Comparison of ENCODE assay signal across 1 cellular context in the genomic region with DNA sequence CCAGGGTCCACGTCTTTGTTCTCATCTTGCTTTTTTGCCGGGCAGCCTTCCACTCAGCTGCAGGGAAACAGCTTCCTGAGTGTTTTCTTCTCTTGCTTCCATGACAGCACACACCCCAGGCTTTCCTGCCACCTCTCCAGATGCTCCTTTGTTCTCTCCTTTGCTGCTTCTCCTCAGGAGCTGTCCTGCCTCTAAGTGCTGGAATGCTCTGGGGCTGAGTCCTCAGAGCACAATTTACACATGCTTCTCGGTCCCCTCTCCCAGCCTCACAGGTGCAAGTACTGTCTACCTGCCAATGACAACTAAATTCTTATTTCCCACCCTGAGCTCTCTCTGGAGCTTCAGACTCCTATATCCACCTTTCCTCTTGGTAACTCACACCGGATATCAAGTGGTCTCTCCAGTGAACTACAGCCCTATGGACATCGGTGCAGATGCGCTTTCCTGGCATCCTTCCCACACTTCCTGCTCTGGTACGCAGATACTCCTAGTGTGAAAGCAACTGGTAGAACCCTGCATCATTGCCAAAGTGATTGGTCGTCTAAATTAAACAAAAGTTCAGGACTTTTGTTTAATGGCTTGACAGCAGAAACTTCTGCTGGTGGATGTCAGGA.
TF ChIP-seq lines count a peak whose summit lies in the region.

No MANE protein-coding gene starts in this region.

TF ChIP-seq in WTC11, 78 proteins besides CTCF, POLR2A, EP300 and RAD21 (continued from another document):
- TF ChIP-seq, protein P1, sequence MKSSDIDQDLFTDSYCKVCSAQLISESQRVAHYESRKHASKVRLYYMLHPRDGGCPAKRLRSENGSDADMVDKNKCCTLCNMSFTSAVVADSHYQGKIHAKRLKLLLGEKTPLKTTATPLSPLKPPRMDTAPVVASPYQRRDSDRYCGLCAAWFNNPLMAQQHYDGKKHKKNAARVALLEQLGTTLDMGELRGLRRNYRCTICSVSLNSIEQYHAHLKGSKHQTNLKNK (CRISPR knock-in tag; IDR thresholded peaks at IDR 0.05), result no peak
- TF ChIP-seq SMAD4 (CRISPR knock-in tag; IDR thresholded peaks at IDR 0.05) (no peak), SMAD3 (CRISPR knock-in tag; IDR thresholded peaks at IDR 0.05; ENCODE audit: borderline replicate concordance) (no peak)
